ENCODE assay signal across 24 cellular contexts in the genomic region with DNA sequence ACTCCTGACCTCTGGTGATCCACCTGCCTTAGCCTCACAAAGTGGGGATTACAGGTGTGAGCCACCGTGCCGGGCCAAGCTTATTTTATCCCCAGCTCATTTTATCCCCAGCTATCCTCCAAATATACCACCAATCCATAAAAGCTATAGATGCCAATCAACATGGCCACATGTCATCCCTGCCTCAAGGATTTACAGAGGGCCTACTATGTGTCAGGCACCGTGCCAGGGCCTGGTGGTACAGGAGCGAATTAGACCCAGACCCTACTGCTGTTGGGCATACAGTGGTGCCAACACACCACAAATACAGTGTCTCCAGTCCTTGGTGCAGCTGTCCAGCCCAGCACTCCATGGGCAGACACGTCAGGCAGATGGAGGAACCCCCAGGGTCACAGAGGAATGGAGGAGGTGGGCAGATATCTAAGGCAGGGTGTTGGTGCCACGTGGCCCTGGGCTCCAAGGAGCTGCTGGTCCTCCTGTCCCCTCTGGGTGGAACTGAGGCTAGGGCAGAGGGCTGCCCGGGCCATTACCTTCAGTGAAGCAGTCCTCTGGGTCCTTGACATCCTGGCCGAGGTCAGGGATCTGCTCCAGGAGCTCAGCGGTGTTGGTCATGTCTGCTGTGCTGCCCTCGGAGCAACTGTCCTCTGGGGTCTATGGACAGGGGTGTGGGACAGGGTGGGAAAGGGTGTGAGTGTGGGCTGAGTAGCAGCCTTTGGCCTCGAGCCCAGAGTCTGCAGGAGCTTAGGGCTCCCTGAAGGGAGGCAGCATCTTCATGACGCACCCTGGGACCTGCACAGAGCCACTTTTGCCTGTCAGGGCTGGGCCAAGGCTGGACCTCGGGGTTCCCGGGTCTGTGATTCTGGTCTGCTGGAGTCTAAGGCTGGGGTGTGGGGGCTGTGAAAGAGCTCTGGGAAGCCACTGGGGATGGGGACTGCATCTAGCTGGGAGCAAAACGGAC.
A peak's percentile ranks its signal among the peaks of the same experiment; 100 is the strongest.
DNase-seq lines count a peak whose midpoint lies in the region; ATAC-seq and TF ChIP-seq lines count a peak whose summit lies in the region.
"Had no signal": no experiment of that assay in that cellular context is flagged by ENCODE, and none has a peak within 500 bp of the region (broad histone marks: within the 10 kb centered on the region; RNA-seq: fewer than 3 reads in every experiment).

No MANE protein-coding gene starts in this region.

- H3K27ac ChIP-seq in heart right ventricle: peak overlapping the region in 5 of 10 donors; percentile 30 to 98 (median 62)
- H3K27ac ChIP-seq in coronary artery: no peak overlapping the region
- no peak overlapping the region for H3K27ac ChIP-seq in substantia nigra (ENCODE audit: low read depth, low read length, poor library complexity, severe bottlenecking)
- H3K27ac ChIP-seq: esophagus squamous epithelium, gastrocnemius medialis, HL-60 had no signal

- H3K27ac Mint-ChIP-seq in type B pancreatic cell: no peak overlapping the region
- H3K27ac Mint-ChIP-seq: nephron progenitor cell, WTC11 had no signal

- no peaks in the 10 kb centered on the region for H3K27me3 Mint-ChIP-seq in type B pancreatic cell

- TF ChIP-seq CTCF in heart right ventricle (IDR thresholded peaks at IDR 0.05) (no peak), coronary artery (IDR thresholded peaks at IDR 0.05) (no peak), type B pancreatic cell (conservative IDR thresholded peaks at IDR 0.05) (no peak)

- H3K4me1 ChIP-seq in heart right ventricle: peaks cover 16 to 70% (median 50%) of the 10 kb centered on the region in 9 donors
- H3K4me1 ChIP-seq: esophagus squamous epithelium, gastrocnemius medialis had no signal

- DNase-seq in Right ventricle myocardium inferior (ENCODE audit: missing footprints): peak; percentile 17
- DNase-seq in heart right ventricle: no peak
- DNase-seq in coronary artery (ENCODE audit: low spot score): peak; percentile 66
- DNase-seq in myocyte (ENCODE audit: low read depth): peak; percentile 44
- peak; percentile 52 for DNase-seq in type B pancreatic cell (ENCODE audit: extremely low spot score, unreplicated experiment)
- DNase-seq in substantia nigra (lab: John Stamatoyannopoulos, UW): no peak
- no peak for DNase-seq in NCI-H524 treated with DMSO at 0.1 percent for 48 hours (lab: John Stamatoyannopoulos, UW)
- DNase-seq: C1 segment of cervical spinal cord; Calu3; effector CD8-positive, alpha-beta T cell; esophagus squamous epithelium; gastrocnemius medialis; GOT3; NCI-H1092; NCI-H187 treated with DMSO at 0.1 percent for 48 hours; NCI-H774; nephron progenitor cell; stimulated activated CD4-positive, alpha-beta T cell treated with anti-CD3 and anti-CD28 coated beads, Interleukin-2, amount 100 ng/mL, for 24 hours; stimulated activated naive CD4-positive, alpha-beta T cell; trophoblast cell had no signal

- H3K4me3 ChIP-seq in heart right ventricle (no peak overlapping the region), coronary artery (no peak overlapping the region)
- H3K4me3 ChIP-seq: esophagus squamous epithelium, gastrocnemius medialis had no signal

- no peak overlapping the region for H3K4me3 Mint-ChIP-seq in type B pancreatic cell
- H3K4me3 Mint-ChIP-seq: nephron progenitor cell, WTC11 had no signal

- ATAC-seq in Right ventricle myocardium inferior (no peak), heart right ventricle (no peak), GM18505 (IDR thresholded peaks at IDR 0.05; ENCODE audit: unreplicated experiment) (no peak)
- ATAC-seq: gastrocnemius medialis, HepG2, WTC11 had no signal

- no peaks in the 10 kb centered on the region for H3K27me3 ChIP-seq in heart right ventricle
- H3K27me3 ChIP-seq: esophagus squamous epithelium, gastrocnemius medialis had no signal

- 65 to 69% methylated on average over 15 of the region's 15 CpGs for WGBS in heart right ventricle, 2 donors

- H3K9me3 Mint-ChIP-seq in type B pancreatic cell: no peaks in the 10 kb centered on the region
- H3K9me3 Mint-ChIP-seq: WTC11 had no signal

- H3K36me3 Mint-ChIP-seq in type B pancreatic cell: no peaks in the 10 kb centered on the region
- H3K36me3 Mint-ChIP-seq: WTC11 had no signal

- intact Hi-C loops in Right ventricle myocardium inferior (cut with DNase I) (no loop called here), heart right ventricle (cut with DNase I) (loop anchor here in 2 of 10 donors (5.0 kb wide), 2 partner anchors 34 to 54 kb away; no protein-coding TSS in a partner anchor)

- TF ChIP-seq POLR2A in GM18505 (IDR thresholded peaks at IDR 0.05; ENCODE audit: borderline replicate concordance, extremely low read depth, insufficient read depth, insufficient read length): no peak

- no peaks in the 10 kb centered on the region for H3K4me1 Mint-ChIP-seq in type B pancreatic cell (ENCODE audit: unreplicated experiment)

- peaks cover 0 to 32% (median 0%) of the 10 kb centered on the region in 9 donors for H3K36me3 ChIP-seq in heart right ventricle
- H3K36me3 ChIP-seq: esophagus squamous epithelium, gastrocnemius medialis had no signal

- H3K9me3 ChIP-seq in heart right ventricle: peaks cover 0 to 15% (median 4%) of the 10 kb centered on the region in 11 donors
- H3K9me3 ChIP-seq: gastrocnemius medialis had no signal

Comparison
In these comparisons a context has a peak if more than half of its experiments do, and no peak if none do; other contexts are left out.
1. DNase-seq: peak in Right ventricle myocardium inferior (single experiment), coronary artery (single experiment), myocyte (single experiment) and type B pancreatic cell (single experiment); none in heart right ventricle (0 of 2), substantia nigra (0 of 49) and NCI-H524 treated with DMSO at 0.1 percent for 48 hours (single experiment).